ENCODE assay signal across 1 cellular context in the genomic region with DNA sequence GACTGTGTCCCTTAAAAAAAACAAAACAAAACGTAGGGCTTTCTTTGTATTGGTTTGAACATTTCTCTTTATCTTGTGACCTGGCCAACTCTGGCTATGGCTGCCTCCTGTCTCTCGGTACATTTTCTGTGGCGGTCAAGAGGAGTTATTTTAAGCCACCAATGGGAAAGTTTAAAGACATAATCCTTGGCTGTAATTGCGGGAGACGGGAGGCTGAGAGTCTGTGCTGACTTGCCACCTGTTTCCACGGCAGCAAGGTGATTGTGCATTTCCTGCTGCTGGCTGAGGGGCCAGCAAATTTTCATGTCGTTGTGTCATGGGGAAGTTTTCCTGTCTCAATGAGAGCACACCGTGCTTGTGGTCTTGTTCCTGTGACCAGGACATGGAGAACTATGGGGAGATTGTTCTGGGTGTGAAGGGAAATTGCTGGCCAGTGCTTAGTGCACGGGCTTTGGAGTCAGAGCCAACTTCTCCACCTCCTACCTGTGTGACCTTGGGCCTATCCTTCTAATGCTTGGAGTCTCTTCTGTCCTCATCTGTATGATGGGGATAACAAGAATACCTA.
TF ChIP-seq lines count a peak whose summit lies in the region.

No MANE protein-coding gene starts in this region.

TF ChIP-seq in H1, 55 proteins besides CTCF, POLR2A, EP300 and RAD21 (continued from another document):
- TF ChIP-seq, protein P1, sequence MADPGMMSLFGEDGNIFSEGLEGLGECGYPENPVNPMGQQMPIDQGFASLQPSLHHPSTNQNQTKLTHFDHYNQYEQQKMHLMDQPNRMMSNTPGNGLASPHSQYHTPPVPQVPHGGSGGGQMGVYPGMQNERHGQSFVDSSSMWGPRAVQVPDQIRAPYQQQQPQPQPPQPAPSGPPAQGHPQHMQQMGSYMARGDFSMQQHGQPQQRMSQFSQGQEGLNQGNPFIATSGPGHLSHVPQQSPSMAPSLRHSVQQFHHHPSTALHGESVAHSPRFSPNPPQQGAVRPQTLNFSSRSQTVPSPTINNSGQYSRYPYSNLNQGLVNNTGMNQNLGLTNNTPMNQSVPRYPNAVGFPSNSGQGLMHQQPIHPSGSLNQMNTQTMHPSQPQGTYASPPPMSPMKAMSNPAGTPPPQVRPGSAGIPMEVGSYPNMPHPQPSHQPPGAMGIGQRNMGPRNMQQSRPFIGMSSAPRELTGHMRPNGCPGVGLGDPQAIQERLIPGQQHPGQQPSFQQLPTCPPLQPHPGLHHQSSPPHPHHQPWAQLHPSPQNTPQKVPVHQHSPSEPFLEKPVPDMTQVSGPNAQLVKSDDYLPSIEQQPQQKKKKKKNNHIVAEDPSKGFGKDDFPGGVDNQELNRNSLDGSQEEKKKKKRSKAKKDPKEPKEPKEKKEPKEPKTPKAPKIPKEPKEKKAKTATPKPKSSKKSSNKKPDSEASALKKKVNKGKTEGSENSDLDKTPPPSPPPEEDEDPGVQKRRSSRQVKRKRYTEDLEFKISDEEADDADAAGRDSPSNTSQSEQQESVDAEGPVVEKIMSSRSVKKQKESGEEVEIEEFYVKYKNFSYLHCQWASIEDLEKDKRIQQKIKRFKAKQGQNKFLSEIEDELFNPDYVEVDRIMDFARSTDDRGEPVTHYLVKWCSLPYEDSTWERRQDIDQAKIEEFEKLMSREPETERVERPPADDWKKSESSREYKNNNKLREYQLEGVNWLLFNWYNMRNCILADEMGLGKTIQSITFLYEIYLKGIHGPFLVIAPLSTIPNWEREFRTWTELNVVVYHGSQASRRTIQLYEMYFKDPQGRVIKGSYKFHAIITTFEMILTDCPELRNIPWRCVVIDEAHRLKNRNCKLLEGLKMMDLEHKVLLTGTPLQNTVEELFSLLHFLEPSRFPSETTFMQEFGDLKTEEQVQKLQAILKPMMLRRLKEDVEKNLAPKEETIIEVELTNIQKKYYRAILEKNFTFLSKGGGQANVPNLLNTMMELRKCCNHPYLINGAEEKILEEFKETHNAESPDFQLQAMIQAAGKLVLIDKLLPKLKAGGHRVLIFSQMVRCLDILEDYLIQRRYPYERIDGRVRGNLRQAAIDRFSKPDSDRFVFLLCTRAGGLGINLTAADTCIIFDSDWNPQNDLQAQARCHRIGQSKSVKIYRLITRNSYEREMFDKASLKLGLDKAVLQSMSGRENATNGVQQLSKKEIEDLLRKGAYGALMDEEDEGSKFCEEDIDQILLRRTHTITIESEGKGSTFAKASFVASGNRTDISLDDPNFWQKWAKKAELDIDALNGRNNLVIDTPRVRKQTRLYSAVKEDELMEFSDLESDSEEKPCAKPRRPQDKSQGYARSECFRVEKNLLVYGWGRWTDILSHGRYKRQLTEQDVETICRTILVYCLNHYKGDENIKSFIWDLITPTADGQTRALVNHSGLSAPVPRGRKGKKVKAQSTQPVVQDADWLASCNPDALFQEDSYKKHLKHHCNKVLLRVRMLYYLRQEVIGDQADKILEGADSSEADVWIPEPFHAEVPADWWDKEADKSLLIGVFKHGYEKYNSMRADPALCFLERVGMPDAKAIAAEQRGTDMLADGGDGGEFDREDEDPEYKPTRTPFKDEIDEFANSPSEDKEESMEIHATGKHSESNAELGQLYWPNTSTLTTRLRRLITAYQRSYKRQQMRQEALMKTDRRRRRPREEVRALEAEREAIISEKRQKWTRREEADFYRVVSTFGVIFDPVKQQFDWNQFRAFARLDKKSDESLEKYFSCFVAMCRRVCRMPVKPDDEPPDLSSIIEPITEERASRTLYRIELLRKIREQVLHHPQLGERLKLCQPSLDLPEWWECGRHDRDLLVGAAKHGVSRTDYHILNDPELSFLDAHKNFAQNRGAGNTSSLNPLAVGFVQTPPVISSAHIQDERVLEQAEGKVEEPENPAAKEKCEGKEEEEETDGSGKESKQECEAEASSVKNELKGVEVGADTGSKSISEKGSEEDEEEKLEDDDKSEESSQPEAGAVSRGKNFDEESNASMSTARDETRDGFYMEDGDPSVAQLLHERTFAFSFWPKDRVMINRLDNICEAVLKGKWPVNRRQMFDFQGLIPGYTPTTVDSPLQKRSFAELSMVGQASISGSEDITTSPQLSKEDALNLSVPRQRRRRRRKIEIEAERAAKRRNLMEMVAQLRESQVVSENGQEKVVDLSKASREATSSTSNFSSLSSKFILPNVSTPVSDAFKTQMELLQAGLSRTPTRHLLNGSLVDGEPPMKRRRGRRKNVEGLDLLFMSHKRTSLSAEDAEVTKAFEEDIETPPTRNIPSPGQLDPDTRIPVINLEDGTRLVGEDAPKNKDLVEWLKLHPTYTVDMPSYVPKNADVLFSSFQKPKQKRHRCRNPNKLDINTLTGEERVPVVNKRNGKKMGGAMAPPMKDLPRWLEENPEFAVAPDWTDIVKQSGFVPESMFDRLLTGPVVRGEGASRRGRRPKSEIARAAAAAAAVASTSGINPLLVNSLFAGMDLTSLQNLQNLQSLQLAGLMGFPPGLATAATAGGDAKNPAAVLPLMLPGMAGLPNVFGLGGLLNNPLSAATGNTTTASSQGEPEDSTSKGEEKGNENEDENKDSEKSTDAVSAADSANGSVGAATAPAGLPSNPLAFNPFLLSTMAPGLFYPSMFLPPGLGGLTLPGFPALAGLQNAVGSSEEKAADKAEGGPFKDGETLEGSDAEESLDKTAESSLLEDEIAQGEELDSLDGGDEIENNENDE (IDR thresholded peaks at IDR 0.05; ENCODE audit: insufficient replicate concordance, low read length), result no peak
- TF ChIP-seq CHD2 (IDR thresholded peaks at IDR 0.05; ENCODE audit: low read length) (no peak), SUZ12 (IDR thresholded peaks at IDR 0.05; ENCODE audit: low read length) (no peak), RXRA (IDR thresholded peaks at IDR 0.05; ENCODE audit: insufficient read depth, low read depth, low read length) (no peak), FOSL1 (IDR thresholded peaks at IDR 0.05; ENCODE audit: insufficient read depth, low read depth, low read length) (no peak), TBP (IDR thresholded peaks at IDR 0.05; ENCODE audit: low read depth, low read length) (no peak), SIRT6 (IDR thresholded peaks at IDR 0.05; ENCODE audit: low read length) (no peak), JUND (IDR thresholded peaks at IDR 0.05; ENCODE audit: low read length) (no peak), EGR1 (IDR thresholded peaks at IDR 0.05; ENCODE audit: borderline replicate concordance, low read depth, low read length) (no peak), RFX5 (IDR thresholded peaks at IDR 0.05; ENCODE audit: borderline replicate concordance, low read depth, low read length) (no peak), SIX5 (IDR thresholded peaks at IDR 0.05; ENCODE audit: low read depth, low read length) (no peak), CBX5 (IDR thresholded peaks at IDR 0.05; ENCODE audit: low read depth, low read length) (no peak)
TF ChIP-seq in H1: peak in this region for 0.
